10 cellular contexts compared by ENCODE assay signal in genomic region chr10:62244088-62244487, GRCh38. TPM values are rescaled to one million over a fixed set of nuclear protein-coding genes. Genes with fewer than 3 reads are reported as not detected.
A peak's percentile ranks its signal among the peaks of the same experiment; 100 is the strongest.
DNase-seq lines count a peak whose midpoint lies in the region; ATAC-seq and TF ChIP-seq lines count a peak whose summit lies in the region.
"Had no signal": no experiment of that assay in that cellular context is flagged by ENCODE, and none has a peak within 500 bp of the region (broad histone marks: within the 10 kb centered on the region; RNA-seq: fewer than 3 reads in every experiment).

No MANE protein-coding gene starts in this region.

- no peaks in the 10 kb centered on the region for H3K79me2 ChIP-seq in Karpas-422 (ENCODE audit: low read length)

- no peak overlapping the region for H3K9ac ChIP-seq in Karpas-422 (ENCODE audit: low read length)

- intact Hi-C loops in CD4-positive, alpha-beta memory T cell (cut with micrococcal nuclease): loop anchor here (2.0 kb wide), 1 partner anchor 301 kb away; no protein-coding TSS in a partner anchor

- H3K4me1 Mint-ChIP-seq in CD4-positive, alpha-beta memory T cell: peaks cover 22 to 37% (median 27%) of the 10 kb centered on the region in 4 donors
- peaks cover 32% of the 10 kb centered on the region for H3K4me1 Mint-ChIP-seq in activated naive CD8-positive, alpha-beta T cell treated with anti-CD3 and anti-CD28 coated beads, Interleukin-2, amount 50 U/mL, for 24 hours

- H3K9me3 ChIP-seq in CD4-positive, alpha-beta memory T cell (ENCODE audit: control insufficient read depth in 1 of 2, low read length in 2 of 2): no peaks in the 10 kb centered on the region
- no peaks in the 10 kb centered on the region for H3K9me3 ChIP-seq in Karpas-422 (ENCODE audit: low read length)
- no peaks in the 10 kb centered on the region for H3K9me3 ChIP-seq in neutrophil

- POLR2A ChIA-PET in CD4-positive, alpha-beta memory T cell (lab: Charles Lee; ENCODE audit: partially characterized antibody): interaction anchor here (0.9 to 5.0 kb wide), 11 partner anchors 60 to 346 kb away, joined by 3 to 66 read pairs (median 10); partner anchors contain the start of gene ARID5B

- H3K36me3 ChIP-seq in CD4-positive, alpha-beta memory T cell (ENCODE audit: insufficient read depth, low read length): no peaks in the 10 kb centered on the region
- H3K36me3 ChIP-seq in Karpas-422 (ENCODE audit: insufficient read depth, low read length) (no peaks in the 10 kb centered on the region), neutrophil (no peaks in the 10 kb centered on the region)

- ATAC-seq in activated naive CD8-positive, alpha-beta T cell treated with anti-CD3 and anti-CD28 coated beads, Interleukin-2, amount 50 U/mL, for 24 hours: no peak

- H3K4me2 ChIP-seq in Karpas-422 (ENCODE audit: low read depth, low read length, poor library complexity, severe bottlenecking): peak overlapping the region; percentile 53

- no peaks in the 10 kb centered on the region for H3K9me2 ChIP-seq in Karpas-422 (replicated peaks; ENCODE audit: insufficient read depth, low read length)

- peak overlapping the region in 7 of 8 donors; percentile 41 to 78 (median 60) for H3K4me3 Mint-ChIP-seq in CD4-positive, alpha-beta memory T cell
- peak overlapping the region; percentile 38 for H3K4me3 Mint-ChIP-seq in activated naive CD8-positive, alpha-beta T cell treated with anti-CD3 and anti-CD28 coated beads, Interleukin-2, amount 50 U/mL, for 24 hours

- H3K27ac Mint-ChIP-seq in CD4-positive, alpha-beta memory T cell: peak overlapping the region in 4 of 7 donors; percentile 37 to 86 (median 56)
- H3K27ac Mint-ChIP-seq in activated naive CD8-positive, alpha-beta T cell treated with anti-CD3 and anti-CD28 coated beads, Interleukin-2, amount 50 U/mL, for 24 hours: peak overlapping the region; percentile 73

- H2AFZ ChIP-seq in Karpas-422 (ENCODE audit: low read length): no peak overlapping the region; the same call in 1 of the 2 replicates

- peak overlapping the region; percentile 31 for H3K27ac ChIP-seq in CD4-positive, alpha-beta memory T cell (ENCODE audit: low read depth, low read length)
- H3K27ac ChIP-seq in Karpas-422 (ENCODE audit: low read length) (peak overlapping the region; percentile 65), neutrophil (peak overlapping the region; percentile 77), caudate nucleus (ENCODE audit: low read depth, low read length) (no peak overlapping the region)

- no peak for TF ChIP-seq CTCF in neutrophil (IDR thresholded peaks at IDR 0.05)

- DNase-seq in CD4-positive, alpha-beta memory T cell: no peak
- DNase-seq in Karpas-422 (peak; percentile 80), caudate nucleus (lab: John Stamatoyannopoulos, UW) (no peak), hepatic stellate cell (ENCODE audit: low spot score) (no peak), anterior cingulate cortex (lab: John Stamatoyannopoulos, UW) (no peak)
- DNase-seq in activated naive CD8-positive, alpha-beta T cell treated with anti-CD3 and anti-CD28 coated beads, Interleukin-2, amount 50 U/mL, for 24 hours: no peak
- DNase-seq: activated T-cell treated with anti-CD3 and anti-CD28 coated beads for 4 hours; NCI-H1436; stimulated activated CD4-positive, alpha-beta T cell treated with anti-CD3 and anti-CD28 coated beads, Interleukin-12 subunit alpha, Interleukin-12 subunit beta, amount 100 ng/mL, for 4 hours had no signal

- peaks cover 0 to 1% of the 10 kb centered on the region in 2 donors for H3K27me3 Mint-ChIP-seq in CD4-positive, alpha-beta memory T cell
- H3K27me3 Mint-ChIP-seq in activated naive CD8-positive, alpha-beta T cell treated with anti-CD3 and anti-CD28 coated beads, Interleukin-2, amount 50 U/mL, for 24 hours: no peaks in the 10 kb centered on the region

- CTCF ChIA-PET in CD4-positive, alpha-beta memory T cell (lab: Charles Lee; ENCODE audit: partially characterized antibody): interaction anchor here (0.7 to 8.2 kb wide), 31 partner anchors 7 to 493 kb away, joined by 3 to 300 read pairs (median 6); partner anchors contain the start of genes ARID5B and RTKN2

- H3K27me3 ChIP-seq in CD4-positive, alpha-beta memory T cell (ENCODE audit: insufficient read depth, low read length): no peaks in the 10 kb centered on the region
- H3K27me3 ChIP-seq in Karpas-422 (ENCODE audit: low read length): no peaks in the 10 kb centered on the region
- no peaks in the 10 kb centered on the region for H3K27me3 ChIP-seq in neutrophil

- no peaks in the 10 kb centered on the region for H3K9me3 Mint-ChIP-seq in CD4-positive, alpha-beta memory T cell
- no peaks in the 10 kb centered on the region for H3K9me3 Mint-ChIP-seq in activated naive CD8-positive, alpha-beta T cell treated with anti-CD3 and anti-CD28 coated beads, Interleukin-2, amount 50 U/mL, for 24 hours

- H3K4me3 ChIP-seq in CD4-positive, alpha-beta memory T cell (ENCODE audit: low read length in 2 of 2): peak overlapping the region in 1 of 2 donors; percentile 1
- H3K4me3 ChIP-seq in Karpas-422 (ENCODE audit: low read length) (peak overlapping the region; percentile 2; the same call in 1 of the 2 replicates), neutrophil (ENCODE audit: low read depth in 1 of 2, low read length in 1 of 2) (peak overlapping the region in 1 of 2 experiments; percentile 56)

- no peaks in the 10 kb centered on the region for H4K20me1 ChIP-seq in Karpas-422 (ENCODE audit: insufficient read depth, low read depth, low read length)

- peaks cover 42% of the 10 kb centered on the region for H3K4me1 ChIP-seq in CD4-positive, alpha-beta memory T cell (ENCODE audit: insufficient read depth, low read length)
- H3K4me1 ChIP-seq in Karpas-422 (ENCODE audit: low read length) (peaks cover 31% of the 10 kb centered on the region), neutrophil (ENCODE audit: control insufficient read depth in 1 of 2, insufficient read depth in 1 of 2, low read depth in 1 of 2, low read length in 1 of 2) (peaks cover 26 to 28% of the 10 kb centered on the region in 2 experiments)

- H3K36me3 Mint-ChIP-seq in CD4-positive, alpha-beta memory T cell: no peaks in the 10 kb centered on the region
- H3K36me3 Mint-ChIP-seq in activated naive CD8-positive, alpha-beta T cell treated with anti-CD3 and anti-CD28 coated beads, Interleukin-2, amount 50 U/mL, for 24 hours (ENCODE audit: low read depth): no peaks in the 10 kb centered on the region

RNA-seq across cellular contexts. Expression of gene RTKN2, which starts 24.6 kb away (rescaled TPM):
- total RNA-seq in CD4-positive, alpha-beta memory T cell: 10 to 100 TPM; 11.0 to 12.2 TPM
- polyA plus RNA-seq in CD4-positive, alpha-beta memory T cell: 1 to 10 TPM; 3.2 to 5.4 TPM
- not detected in 2 replicates for total RNA-seq in Karpas-422 (2014; rRNA removed; shearing (Covaris generic); ENCODE audit: low replicate concordance)

Comparison
In these comparisons a context has a peak if more than half of its experiments do, and no peak if none do; other contexts are left out.
1. RNA of gene RTKN2, which starts 24.6 kb away (total RNA-seq): 11.0 to 12.2 TPM in CD4-positive, alpha-beta memory T cell; not detected in Karpas-422; every median in the first group is over 10 times any median in the second.